16 cellular contexts compared by ENCODE assay signal in genomic region chr6:17031961-17032360, GRCh38.
DNase-seq lines count a peak whose midpoint lies in the region; ATAC-seq and TF ChIP-seq lines count a peak whose summit lies in the region.
"Had no signal": no experiment of that assay in that cellular context is flagged by ENCODE, and none has a peak within 500 bp of the region (broad histone marks: within the 10 kb centered on the region; RNA-seq: fewer than 3 reads in every experiment).

No MANE protein-coding gene starts in this region.

- peaks cover 0 to 4% (median 0%) of the 10 kb centered on the region in 8 donors for H3K9me3 Mint-ChIP-seq in CD4-positive, alpha-beta memory T cell
- H3K9me3 Mint-ChIP-seq: activated T-cell treated with anti-CD3 and anti-CD28 coated beads, Interleukin-2, amount 50 U/mL, for 4 hours had no signal

- no peaks in the 10 kb centered on the region for H3K36me3 Mint-ChIP-seq in CD4-positive, alpha-beta memory T cell

- H3K4me3 ChIP-seq in left ventricle myocardium inferior, result no peak overlapping the region
- no peak overlapping the region for H3K4me3 ChIP-seq in CD4-positive, alpha-beta memory T cell (ENCODE audit: low read length in 2 of 2)

- H3K27ac Mint-ChIP-seq in CD4-positive, alpha-beta memory T cell, result no peak overlapping the region

- CTCF ChIA-PET in CD4-positive, alpha-beta memory T cell (lab: Charles Lee; ENCODE audit: partially characterized antibody), result no interaction called here

- H3K4me3 Mint-ChIP-seq in CD4-positive, alpha-beta memory T cell, result no peak overlapping the region
- H3K4me3 Mint-ChIP-seq: activated T-cell treated with anti-CD3 and anti-CD28 coated beads, Interleukin-2, amount 50 U/mL, for 4 hours had no signal

- DNase-seq in Ammon's horn (ENCODE audit: low spot score) (peak; percentile 81), astrocyte of the hippocampus (ENCODE audit: low read depth, low spot score) (peak; percentile 52), left ventricle myocardium inferior (no peak), pons (ENCODE audit: low spot score) (peak; percentile 80)
- DNase-seq in CD4-positive, alpha-beta memory T cell, result no peak
- DNase-seq in stimulated activated CD4-positive, alpha-beta T cell treated with anti-CD3 and anti-CD28 coated beads, Interleukin-4, amount 100 ng/mL, for 4 hours, result no peak
- DNase-seq: activated CD4-positive, alpha-beta T cell treated with anti-CD3 and anti-CD28 coated beads, Interleukin-2, amount 50 U/mL, for 1 hour; activated T-cell treated with anti-CD3 and anti-CD28 coated beads, Interleukin-2, amount 50 U/mL, for 4 hours; GF-D8; GOT3; NCI-H2107; NCI-H774; SHP77; stimulated activated CD4-positive, alpha-beta T cell treated with anti-CD3 and anti-CD28 coated beads, Interleukin-4, amount 100 ng/mL, for 24 hours had no signal

- H3K4me1 ChIP-seq in left ventricle myocardium inferior, result peaks cover 24% of the 10 kb centered on the region
- H3K4me1 ChIP-seq in CD4-positive, alpha-beta memory T cell (ENCODE audit: insufficient read depth, low read length), result no peaks in the 10 kb centered on the region

- H3K27ac ChIP-seq in left ventricle myocardium inferior (replicated peaks), result peak overlapping the region; percentile 36
- no peak overlapping the region for H3K27ac ChIP-seq in CD4-positive, alpha-beta memory T cell (ENCODE audit: low read depth, low read length)

- no peaks in the 10 kb centered on the region for H3K27me3 ChIP-seq in left ventricle myocardium inferior (ENCODE audit: low read depth)
- no peaks in the 10 kb centered on the region for H3K27me3 ChIP-seq in CD4-positive, alpha-beta memory T cell (ENCODE audit: insufficient read depth, low read length)

- intact Hi-C loops in left ventricle myocardium inferior (cut with micrococcal nuclease), result no loop called here
- intact Hi-C loops in CD4-positive, alpha-beta memory T cell (cut with micrococcal nuclease), result no loop called here

- H3K9me3 ChIP-seq in left ventricle myocardium inferior (replicated peaks), result no peaks in the 10 kb centered on the region
- no peaks in the 10 kb centered on the region for H3K9me3 ChIP-seq in CD4-positive, alpha-beta memory T cell (ENCODE audit: control insufficient read depth in 1 of 2, low read length in 2 of 2)

- POLR2A ChIA-PET in CD4-positive, alpha-beta memory T cell (lab: Charles Lee; ENCODE audit: partially characterized antibody), result no interaction called here

- ATAC-seq in GM21723 (IDR thresholded peaks at IDR 0.05; ENCODE audit: unreplicated experiment), result no peak
- ATAC-seq in GM21390 (IDR thresholded peaks at IDR 0.05; ENCODE audit: unreplicated experiment), result no peak
- ATAC-seq: activated T-cell treated with anti-CD3 and anti-CD28 coated beads, Interleukin-2, amount 50 U/mL, for 4 hours had no signal

- H3K36me3 ChIP-seq in left ventricle myocardium inferior, result no peaks in the 10 kb centered on the region
- no peaks in the 10 kb centered on the region for H3K36me3 ChIP-seq in CD4-positive, alpha-beta memory T cell (ENCODE audit: insufficient read depth, low read length)

- TF ChIP-seq CTCF in left ventricle myocardium inferior (IDR thresholded peaks at IDR 0.05; ENCODE audit: borderline replicate concordance), result no peak

- peaks cover 7 to 12% of the 10 kb centered on the region in 2 donors for H3K27me3 Mint-ChIP-seq in CD4-positive, alpha-beta memory T cell

- no peaks in the 10 kb centered on the region for H3K4me1 Mint-ChIP-seq in CD4-positive, alpha-beta memory T cell

Comparison
In these comparisons a context has a peak if more than half of its experiments do, and no peak if none do; other contexts are left out.
1. DNase-seq: peak in Ammon's horn (single experiment), astrocyte of the hippocampus (single experiment) and pons (single experiment); none in left ventricle myocardium inferior (single experiment), CD4-positive, alpha-beta memory T cell (0 of 5) and stimulated activated CD4-positive, alpha-beta T cell treated with anti-CD3 and anti-CD28 coated beads, Interleukin-4, amount 100 ng/mL, for 4 hours (0 of 2).